Comparison of ENCODE assay signal across 8 cellular contexts in genomic region chr17:39621523-39622379, GRCh38. TPM values are rescaled to one million over a fixed set of nuclear protein-coding genes. Genes with fewer than 3 reads are reported as not detected.
A peak's percentile ranks its signal among the peaks of the same experiment; 100 is the strongest.
DNase-seq lines count a peak whose midpoint lies in the region; ATAC-seq, FAIRE-seq and TF ChIP-seq lines count a peak whose summit lies in the region.

No MANE protein-coding gene starts in this region.

- dilution Hi-C loops in keratinocyte (cut with MboI; ENCODE audit: extremely low pct_ligation_motif_present, low sequenced_read_pairs): no loop called here

- FAIRE-seq in G401.6 (lab: Jason Lieb, UNC) (peak; percentile 71), keratinocyte (lab: Jason Lieb, UNC) (peak; percentile 90)

- H3K36me3 ChIP-seq in keratinocyte (ENCODE audit: control insufficient read depth in 2 of 2, extremely low read depth in 1 of 2, insufficient read depth in 2 of 2, low read length in 2 of 2): no peaks in the 10 kb centered on the region

- CTCF ChIA-PET in WTC11 (lab: Charles Lee): interaction anchor here (0.6 to 23.6 kb wide), 83 partner anchors 8 to 479 kb away, joined by 3 to 876 read pairs (median 5); partner anchors contain the start of genes CDK12, ERBB2, GRB7 and IKZF3

- H3K4me3 Mint-ChIP-seq in WTC11: no peak overlapping the region

- no peak overlapping the region for H3K27ac Mint-ChIP-seq in WTC11

- DNase-seq in NCI-H2196 treated with DMSO at 0.1 percent for 48 hours (lab: John Stamatoyannopoulos, UW; ENCODE audit: unreplicated experiment): peak; percentile 43
- DNase-seq in WTC11 (ENCODE audit: low spot score): peak; percentile 91
- peak; percentile 89 to 91 for DNase-seq in T47D (ENCODE audit: low read depth in 1 of 2, low spot score in 1 of 2)
- no peak for DNase-seq in keratinocyte (ENCODE audit: low read depth, low spot score)
- peak; percentile 72 to 83 for DNase-seq in stimulated activated CD4-positive, alpha-beta T cell treated with anti-CD3 and anti-CD28 coated beads, Interleukin-1b, Interleukin-23, amount 100 ng/mL, for 1 hour (ENCODE audit: low read depth in 2 of 2)

- H2AFZ ChIP-seq in keratinocyte (ENCODE audit: control insufficient read depth, low read length): no peak overlapping the region

- H3K27me3 ChIP-seq in keratinocyte (ENCODE audit: control insufficient read depth, extremely low read depth, insufficient read depth, low read length): peaks cover 43% of the 10 kb centered on the region

- no peaks in the 10 kb centered on the region for H3K79me2 ChIP-seq in keratinocyte (ENCODE audit: control insufficient read depth, insufficient read depth, low read length)

- in situ Hi-C loops in T47D (cut with HindIII; ENCODE audit: low pct_unique_long_range_greater_than_20kb, low sequenced_read_pairs): no loop called here

- H3K4me3 ChIP-seq in keratinocyte (ENCODE audit: control insufficient read depth in 2 of 3, extremely low read depth in 1 of 3, insufficient read depth in 2 of 3, low read depth in 1 of 3, low read length in 3 of 3): no peak overlapping the region

- peaks cover 31% of the 10 kb centered on the region for H3K4me1 Mint-ChIP-seq in WTC11

- peaks cover 32% of the 10 kb centered on the region for H3K4me1 ChIP-seq in keratinocyte (ENCODE audit: control insufficient read depth, extremely low read depth, insufficient read depth, low read length)

- peak; percentile 100 for TF ChIP-seq CTCF in WTC11 (IDR thresholded peaks at IDR 0.05)
- peak; percentile 100 for TF ChIP-seq CTCF in keratinocyte (optimal IDR thresholded peaks at IDR 0.05 in 1 of 3, IDR thresholded peaks at IDR 0.05 in 1 of 3, conservative IDR thresholded peaks at IDR 0.05 in 1 of 3; ENCODE audit: extremely low read depth in 1 of 3, insufficient read depth in 2 of 3, low read length in 3 of 3)

- peaks cover 2% of the 10 kb centered on the region for H4K20me1 ChIP-seq in keratinocyte (ENCODE audit: control insufficient read depth, extremely low read depth, insufficient read depth, low read length)

- peak overlapping the region; percentile 55 for H3K4me2 ChIP-seq in keratinocyte (ENCODE audit: control insufficient read depth, extremely low read depth, insufficient read depth, low read depth, low read length)

- no peaks in the 10 kb centered on the region for H3K9me1 ChIP-seq in keratinocyte (ENCODE audit: control insufficient read depth, extremely low read depth, insufficient read depth, low read length)

- H3K27me3 Mint-ChIP-seq in WTC11 (ENCODE audit: low read depth): peaks cover 82% of the 10 kb centered on the region

- H3K36me3 Mint-ChIP-seq in WTC11: no peaks in the 10 kb centered on the region

- H3K27ac ChIP-seq in keratinocyte (ENCODE audit: control insufficient read depth, insufficient read depth, low read length): no peak overlapping the region

- H3K9me3 ChIP-seq in keratinocyte (ENCODE audit: control insufficient read depth, low read depth, low read length): no peaks in the 10 kb centered on the region

- H3K9ac ChIP-seq in keratinocyte (ENCODE audit: control insufficient read depth, extremely low read depth, insufficient read depth, low read length): no peak overlapping the region

- ATAC-seq in HG02852 (IDR thresholded peaks at IDR 0.05; ENCODE audit: unreplicated experiment) (peak; percentile 53), WTC11 (peak; percentile 51), HG03097 (IDR thresholded peaks at IDR 0.05; ENCODE audit: low FRiP score, unreplicated experiment) (no peak)

- POLR2A ChIA-PET in WTC11 (lab: Charles Lee): interaction anchor here (0.5 kb wide), 1 partner anchor 341 kb away, joined by 5 read pairs; no protein-coding TSS in a partner anchor

- H3K9me3 Mint-ChIP-seq in WTC11: no peaks in the 10 kb centered on the region

TF ChIP-seq in WTC11, 78 proteins besides CTCF, POLR2A, EP300 and RAD21:
- TF ChIP-seq HMGXB4 (CRISPR knock-in tag; IDR thresholded peaks at IDR 0.05): peak; percentile 51; the same call in 1 of the 2 replicates
- no peak for TF ChIP-seq GTF2I (CRISPR knock-in tag; conservative IDR thresholded peaks at IDR 0.05)
- peak; percentile 93 for TF ChIP-seq ZNF423 (CRISPR knock-in tag; IDR thresholded peaks at IDR 0.05)
- TF ChIP-seq SP1 (CRISPR knock-in tag; conservative IDR thresholded peaks at IDR 0.05): 0 out of 2 replicates have a peak, but pooled peaks have one; percentile 43

RNA-seq across cellular contexts. Expression of gene PPP1R1B, which starts 5.0 kb away (rescaled TPM):
- total RNA-seq in WTC11 (2021): 15.0 to 20.5 TPM (median 15.2 TPM) in 3 replicates
- 0.14 to 0.35 TPM (median 0.18 TPM) in 3 replicates for polyA plus RNA-seq in keratinocyte
- polyA plus RNA-seq in keratinocyte (2011; ENCODE audit: low read depth): not detected
- 0.19 and 0.27 TPM in 2 replicates for polyA plus RNA-seq in keratinocyte (2011; cell fraction: cytosol; rRNA removed)
- 0.11 and 0.15 TPM in 2 replicates for polyA plus RNA-seq in keratinocyte (2011; cell fraction: nucleus; rRNA removed)
- 0.21 TPM in 1 of 2 replicates, not detected in the other for polyA plus RNA-seq in keratinocyte (2012; ENCODE audit: low replicate concordance)
- 0.13 to 0.33 TPM (median 0.19 TPM) in 3 replicates for polyA minus RNA-seq in keratinocyte
- not detected for polyA minus RNA-seq in keratinocyte (2011; cell fraction: cytosol; rRNA and poly(A)+ RNA removed)
- not detected in 2 replicates for polyA minus RNA-seq in keratinocyte (2011; cell fraction: nucleus; rRNA and poly(A)+ RNA removed)

RNA-seq across cellular contexts. Expression of gene NEUROD2, which starts 14.0 kb away (rescaled TPM):
- not detected in 3 replicates for total RNA-seq in WTC11 (2021)
- not detected in 3 replicates for polyA plus RNA-seq in keratinocyte
- not detected for polyA plus RNA-seq in keratinocyte (2011; ENCODE audit: low read depth)
- polyA plus RNA-seq in keratinocyte (2011; cell fraction: cytosol; rRNA removed): not detected in 2 replicates
- polyA plus RNA-seq in keratinocyte (2011; cell fraction: nucleus; rRNA removed): not detected in 2 replicates
- polyA plus RNA-seq in keratinocyte (2012; ENCODE audit: low replicate concordance): 0.04 and 0.07 TPM in 2 replicates
- polyA minus RNA-seq in keratinocyte: not detected in 3 replicates
- not detected for polyA minus RNA-seq in keratinocyte (2011; cell fraction: cytosol; rRNA and poly(A)+ RNA removed)
- not detected in 2 replicates for polyA minus RNA-seq in keratinocyte (2011; cell fraction: nucleus; rRNA and poly(A)+ RNA removed)

RNA-seq across cellular contexts. Expression of gene STARD3, which starts 15.2 kb away (rescaled TPM):
- 64.9 to 75.3 TPM (median 65.4 TPM) in 3 replicates for total RNA-seq in WTC11 (2021)
- 29.0 to 39.6 TPM (median 33.9 TPM) in 3 replicates for polyA plus RNA-seq in keratinocyte
- polyA plus RNA-seq in keratinocyte (2011; ENCODE audit: low read depth): 25.9 TPM
- polyA plus RNA-seq in keratinocyte (2011; cell fraction: cytosol; rRNA removed): 25.5 and 26.6 TPM in 2 replicates
- 57.2 and 70.3 TPM in 2 replicates for polyA plus RNA-seq in keratinocyte (2011; cell fraction: nucleus; rRNA removed)
- polyA plus RNA-seq in keratinocyte (2012; ENCODE audit: low replicate concordance): 31.2 and 36.8 TPM in 2 replicates
- polyA minus RNA-seq in keratinocyte: 32.4 to 42.2 TPM (median 41.6 TPM) in 3 replicates
- polyA minus RNA-seq in keratinocyte (2011; cell fraction: cytosol; rRNA and poly(A)+ RNA removed): 29.2 TPM
- 18.5 and 20.1 TPM in 2 replicates for polyA minus RNA-seq in keratinocyte (2011; cell fraction: nucleus; rRNA and poly(A)+ RNA removed)

RNA-seq across cellular contexts. Expression of gene TCAP, which starts 43.4 kb away (rescaled TPM):
- 2.5 to 2.9 TPM (median 2.8 TPM) in 3 replicates for total RNA-seq in WTC11 (2021)
- polyA plus RNA-seq in keratinocyte: 0.06 to 0.26 TPM (median 0.20 TPM) in 3 replicates
- polyA plus RNA-seq in keratinocyte (2011; ENCODE audit: low read depth): 0.20 TPM
- polyA plus RNA-seq in keratinocyte (2011; cell fraction: cytosol; rRNA removed): 0.06 and 0.13 TPM in 2 replicates
- 0.70 and 1.1 TPM in 2 replicates for polyA plus RNA-seq in keratinocyte (2011; cell fraction: nucleus; rRNA removed)
- 0.16 and 0.62 TPM in 2 replicates for polyA plus RNA-seq in keratinocyte (2012; ENCODE audit: low replicate concordance)
- 0.36 to 0.79 TPM in 2 of 3 replicates, not detected in the other for polyA minus RNA-seq in keratinocyte
- polyA minus RNA-seq in keratinocyte (2011; cell fraction: cytosol; rRNA and poly(A)+ RNA removed): not detected
- polyA minus RNA-seq in keratinocyte (2011; cell fraction: nucleus; rRNA and poly(A)+ RNA removed): 0.42 TPM in 1 of 2 replicates, not detected in the other

RNA-seq across cellular contexts. Expression of gene PNMT, which starts 46.5 kb away (rescaled TPM):
- 2.4 to 3.1 TPM (median 2.7 TPM) in 3 replicates for total RNA-seq in WTC11 (2021)
- not detected in 3 replicates for polyA plus RNA-seq in keratinocyte
- polyA plus RNA-seq in keratinocyte (2011; ENCODE audit: low read depth): not detected
- polyA plus RNA-seq in keratinocyte (2011; cell fraction: cytosol; rRNA removed): not detected in 2 replicates
- not detected in 2 replicates for polyA plus RNA-seq in keratinocyte (2011; cell fraction: nucleus; rRNA removed)
- not detected in 2 replicates for polyA plus RNA-seq in keratinocyte (2012; ENCODE audit: low replicate concordance)
- not detected in 3 replicates for polyA minus RNA-seq in keratinocyte
- not detected for polyA minus RNA-seq in keratinocyte (2011; cell fraction: cytosol; rRNA and poly(A)+ RNA removed)
- polyA minus RNA-seq in keratinocyte (2011; cell fraction: nucleus; rRNA and poly(A)+ RNA removed): not detected in 2 replicates
